In genomic region chr18:63402246-63403164, GRCh38 we compare ENCODE assay signal across 17 cellular contexts. TPM values are rescaled to one million over a fixed set of nuclear protein-coding genes. Genes with fewer than 3 reads are reported as not detected.
DNase-seq lines count a peak whose midpoint lies in the region; ATAC-seq and TF ChIP-seq lines count a peak whose summit lies in the region.
"Had no signal": no experiment of that assay in that cellular context is flagged by ENCODE, and none has a peak within 500 bp of the region (broad histone marks: within the 10 kb centered on the region; RNA-seq: fewer than 3 reads in every experiment).

No MANE protein-coding gene starts in this region.

- H3K4me1 ChIP-seq in CD4-positive, alpha-beta memory T cell (ENCODE audit: insufficient read depth, low read length) = peaks cover 18% of the 10 kb centered on the region
- H3K4me1 ChIP-seq in right cardiac atrium (ENCODE audit: control insufficient read depth, insufficient read depth, low read length) (peaks cover 2% of the 10 kb centered on the region), aorta (ENCODE audit: control insufficient read depth in 1 of 2, insufficient read depth in 2 of 2, low read length in 2 of 2) (no peaks in the 10 kb centered on the region)
- H3K4me1 ChIP-seq: A549 had no signal

- TF ChIP-seq CTCF in lower leg skin (IDR thresholded peaks at IDR 0.05) = no peak

- H3K9me3 Mint-ChIP-seq in activated CD4-positive, alpha-beta memory T cell treated with anti-CD3 and anti-CD28 coated beads for 36 hours = no peaks in the 10 kb centered on the region
- no peaks in the 10 kb centered on the region for H3K9me3 Mint-ChIP-seq in activated CD4-positive, alpha-beta memory T cell treated with anti-CD3 and anti-CD28 coated beads, Interleukin-2, amount 10 ng/mL, durations not matched to agents 7 days and 5 days
- H3K9me3 Mint-ChIP-seq in CD4-positive, alpha-beta memory T cell = no peaks in the 10 kb centered on the region
- no peaks in the 10 kb centered on the region for H3K9me3 Mint-ChIP-seq in activated naive CD8-positive, alpha-beta T cell treated with anti-CD3 and anti-CD28 coated beads for 36 hours

- H3K27ac Mint-ChIP-seq in activated CD4-positive, alpha-beta memory T cell treated with anti-CD3 and anti-CD28 coated beads for 36 hours = peak overlapping the region; percentile 57
- H3K27ac Mint-ChIP-seq in activated CD4-positive, alpha-beta memory T cell treated with anti-CD3 and anti-CD28 coated beads, Interleukin-2, amount 10 ng/mL, durations not matched to agents 7 days and 5 days = no peak overlapping the region
- H3K27ac Mint-ChIP-seq in CD4-positive, alpha-beta memory T cell = peak overlapping the region in 6 of 7 donors; percentile 42 to 83 (median 65)
- H3K27ac Mint-ChIP-seq in activated naive CD8-positive, alpha-beta T cell treated with anti-CD3 and anti-CD28 coated beads for 36 hours = peak overlapping the region; percentile 42

- H3K27me3 Mint-ChIP-seq in activated CD4-positive, alpha-beta memory T cell treated with anti-CD3 and anti-CD28 coated beads for 36 hours = no peaks in the 10 kb centered on the region
- no peaks in the 10 kb centered on the region for H3K27me3 Mint-ChIP-seq in activated CD4-positive, alpha-beta memory T cell treated with anti-CD3 and anti-CD28 coated beads, Interleukin-2, amount 10 ng/mL, durations not matched to agents 7 days and 5 days
- H3K27me3 Mint-ChIP-seq in CD4-positive, alpha-beta memory T cell = no peaks in the 10 kb centered on the region
- no peaks in the 10 kb centered on the region for H3K27me3 Mint-ChIP-seq in activated naive CD8-positive, alpha-beta T cell treated with anti-CD3 and anti-CD28 coated beads for 36 hours

- H3K4me3 Mint-ChIP-seq in activated CD4-positive, alpha-beta memory T cell treated with anti-CD3 and anti-CD28 coated beads for 36 hours = no peak overlapping the region
- H3K4me3 Mint-ChIP-seq in activated CD4-positive, alpha-beta memory T cell treated with anti-CD3 and anti-CD28 coated beads, Interleukin-2, amount 10 ng/mL, durations not matched to agents 7 days and 5 days = no peak overlapping the region
- H3K4me3 Mint-ChIP-seq in CD4-positive, alpha-beta memory T cell = no peak overlapping the region
- no peak overlapping the region for H3K4me3 Mint-ChIP-seq in activated naive CD8-positive, alpha-beta T cell treated with anti-CD3 and anti-CD28 coated beads for 36 hours

- CTCF ChIA-PET in activated CD4-positive, alpha-beta memory T cell treated with anti-CD3 and anti-CD28 coated beads for 36 hours (lab: Charles Lee) = no interaction called here
- CTCF ChIA-PET in activated CD4-positive, alpha-beta memory T cell treated with anti-CD3 and anti-CD28 coated beads, Interleukin-2, amount 10 ng/mL, durations not matched to agents 7 days and 5 days (lab: Charles Lee) = no interaction called here
- CTCF ChIA-PET in CD4-positive, alpha-beta memory T cell (lab: Charles Lee; ENCODE audit: partially characterized antibody) = no interaction called here

- H3K36me3 Mint-ChIP-seq in activated CD4-positive, alpha-beta memory T cell treated with anti-CD3 and anti-CD28 coated beads for 36 hours = peaks cover 39% of the 10 kb centered on the region
- H3K36me3 Mint-ChIP-seq in activated CD4-positive, alpha-beta memory T cell treated with anti-CD3 and anti-CD28 coated beads, Interleukin-2, amount 10 ng/mL, durations not matched to agents 7 days and 5 days (ENCODE audit: low read depth) = peaks cover 77% of the 10 kb centered on the region
- peaks cover 56 to 67% of the 10 kb centered on the region in 2 donors for H3K36me3 Mint-ChIP-seq in CD4-positive, alpha-beta memory T cell
- peaks cover 16% of the 10 kb centered on the region for H3K36me3 Mint-ChIP-seq in activated naive CD8-positive, alpha-beta T cell treated with anti-CD3 and anti-CD28 coated beads for 36 hours

- H3K9me3 ChIP-seq in CD4-positive, alpha-beta memory T cell (ENCODE audit: control insufficient read depth in 1 of 2, low read length in 2 of 2) = no peaks in the 10 kb centered on the region
- H3K9me3 ChIP-seq in right cardiac atrium (ENCODE audit: control insufficient read depth, low read length) = no peaks in the 10 kb centered on the region
- no peaks in the 10 kb centered on the region for H3K9me3 ChIP-seq in aorta (ENCODE audit: control insufficient read depth, low read length)
- H3K9me3 ChIP-seq: A549, HAP-1 had no signal

- DNase-seq in activated CD4-positive, alpha-beta memory T cell treated with anti-CD3 and anti-CD28 coated beads for 36 hours = no peak
- no peak for DNase-seq in activated CD4-positive, alpha-beta memory T cell treated with anti-CD3 and anti-CD28 coated beads, Interleukin-2, amount 10 ng/mL, durations not matched to agents 7 days and 5 days
- DNase-seq in CD4-positive, alpha-beta memory T cell = no peak
- no peak for DNase-seq in activated naive CD8-positive, alpha-beta T cell treated with anti-CD3 and anti-CD28 coated beads for 36 hours
- no peak for DNase-seq in right cardiac atrium
- DNase-seq in lower leg skin (ENCODE audit: low spot score in 2 of 2) = no peak
- DNase-seq in aorta = no peak
- DNase-seq: COR-L47, Karpas-422, NCI-H1105 treated with DMSO at 0.1 percent for 48 hours, NCI-H187, NCI-H2171 treated with DMSO at 0.1 percent for 48 hours, NCI-H774 had no signal

- H3K27ac ChIP-seq in CD4-positive, alpha-beta memory T cell (ENCODE audit: low read depth, low read length) = no peak overlapping the region
- H3K27ac ChIP-seq in right cardiac atrium (ENCODE audit: low read length) (peak overlapping the region; percentile 83), aorta (ENCODE audit: low read depth in 1 of 2, low read length in 2 of 2) (no peak overlapping the region)
- H3K27ac ChIP-seq: A549, C4-2B had no signal

- intact Hi-C loops in activated CD4-positive, alpha-beta memory T cell treated with anti-CD3 and anti-CD28 coated beads for 36 hours (cut with micrococcal nuclease) = no loop called here
- intact Hi-C loops in CD4-positive, alpha-beta memory T cell (cut with micrococcal nuclease) = loop anchor here (5.0 kb wide), 1 partner anchor 35 kb away; the partner anchor contains the start of gene KDSR
- intact Hi-C loops in right cardiac atrium (cut with DNase I) (no loop called here), lower leg skin (cut with DNase I; ENCODE audit: low total_unique reads) (no loop called here), aorta (cut with DNase I) (no loop called here)

- WGBS in right cardiac atrium = 71% methylated on average over 8 of the region's 8 CpGs
- 89 to 93% methylated on average over 8 of the region's 8 CpGs for WGBS in lower leg skin, 2 donors
- 80 to 81% methylated on average over 8 of the region's 8 CpGs for WGBS in aorta, 2 donors

- peaks cover 42% of the 10 kb centered on the region for H3K36me3 ChIP-seq in CD4-positive, alpha-beta memory T cell (ENCODE audit: insufficient read depth, low read length)
- peaks cover 2 to 12% of the 10 kb centered on the region in 2 donors for H3K36me3 ChIP-seq in aorta (ENCODE audit: control insufficient read depth in 1 of 2, insufficient read depth in 2 of 2, low read length in 1 of 2)

- TF ChIP-seq POLR2A in lower leg skin (IDR thresholded peaks at IDR 0.05) = no peak

- no peak overlapping the region for H3K4me3 ChIP-seq in CD4-positive, alpha-beta memory T cell (ENCODE audit: low read length in 2 of 2)
- H3K4me3 ChIP-seq in right cardiac atrium (ENCODE audit: low read length) (no peak overlapping the region), lower leg skin (ENCODE audit: low read depth, poor library complexity, severe bottlenecking) (no peak overlapping the region), aorta (ENCODE audit: low read length in 2 of 2) (no peak overlapping the region)
- H3K4me3 ChIP-seq: A549, HAP-1 had no signal

- no peaks in the 10 kb centered on the region for H3K27me3 ChIP-seq in CD4-positive, alpha-beta memory T cell (ENCODE audit: insufficient read depth, low read length)
- H3K27me3 ChIP-seq in right cardiac atrium (ENCODE audit: control insufficient read depth, insufficient read depth) = no peaks in the 10 kb centered on the region
- no peaks in the 10 kb centered on the region for H3K27me3 ChIP-seq in aorta (ENCODE audit: control insufficient read depth in 1 of 2, insufficient read depth in 2 of 2, low read length in 1 of 2)

- ATAC-seq in right cardiac atrium (peak in 1 of 2 donors; percentile 78), aorta (ENCODE audit: low FRiP score) (no peak)
- ATAC-seq: A549, Panc1 had no signal

- POLR2A ChIA-PET in activated CD4-positive, alpha-beta memory T cell treated with anti-CD3 and anti-CD28 coated beads for 36 hours (lab: Charles Lee) = no interaction called here
- POLR2A ChIA-PET in activated CD4-positive, alpha-beta memory T cell treated with anti-CD3 and anti-CD28 coated beads, Interleukin-2, amount 10 ng/mL, durations not matched to agents 7 days and 5 days (lab: Charles Lee) = interaction anchor here (1.6 kb wide), 1 partner anchor 39 kb away, joined by 3 read pairs; no protein-coding TSS in a partner anchor
- POLR2A ChIA-PET in CD4-positive, alpha-beta memory T cell (lab: Charles Lee; ENCODE audit: partially characterized antibody) = interaction anchor here (1.9 kb wide), 1 partner anchor 20 kb away, joined by 7 read pairs; the partner anchor contains the start of gene VPS4B

- H3K4me1 Mint-ChIP-seq in activated CD4-positive, alpha-beta memory T cell treated with anti-CD3 and anti-CD28 coated beads for 36 hours (ENCODE audit: low read depth) = peaks cover 26% of the 10 kb centered on the region
- H3K4me1 Mint-ChIP-seq in activated CD4-positive, alpha-beta memory T cell treated with anti-CD3 and anti-CD28 coated beads, Interleukin-2, amount 10 ng/mL, durations not matched to agents 7 days and 5 days = peaks cover 35% of the 10 kb centered on the region
- peaks cover 13 to 17% (median 17%) of the 10 kb centered on the region in 4 donors for H3K4me1 Mint-ChIP-seq in CD4-positive, alpha-beta memory T cell
- peaks cover 11% of the 10 kb centered on the region for H3K4me1 Mint-ChIP-seq in activated naive CD8-positive, alpha-beta T cell treated with anti-CD3 and anti-CD28 coated beads for 36 hours

RNA-seq across cellular contexts. Expression of gene VPS4B, which starts 19.8 kb away (rescaled TPM):
- 10 to 100 TPM; 41.7 to 43.3 TPM for total RNA-seq in activated CD4-positive, alpha-beta memory T cell treated with anti-CD3 and anti-CD28 coated beads for 36 hours
- 10 to 100 TPM; 72.4 to 77.0 TPM for total RNA-seq in activated CD4-positive, alpha-beta memory T cell treated with anti-CD3 and anti-CD28 coated beads, Interleukin-2, amount 10 ng/mL, durations not matched to agents 7 days and 5 days
- total RNA-seq in CD4-positive, alpha-beta memory T cell = 10 to 100 TPM; 93.0 to 94.9 TPM
- 10 to 100 TPM; 48.0 to 65.4 TPM for polyA plus RNA-seq in CD4-positive, alpha-beta memory T cell
- 10 to 100 TPM; 43.3 to 47.3 TPM for total RNA-seq in activated naive CD8-positive, alpha-beta T cell treated with anti-CD3 and anti-CD28 coated beads for 36 hours
- total RNA-seq in right cardiac atrium (10 to 100 TPM; 21.4 to 28.8 (median 27.5) TPM), lower leg skin (10 to 100 TPM; 43.6 to 59.6 (median 52.4) TPM), aorta (10 to 100 TPM; 53.5 to 58.3 TPM)
- polyA plus RNA-seq in right cardiac atrium (8.0 TPM), aorta (10 to 100 TPM; 22.3 to 26.2 TPM)

RNA-seq across cellular contexts. Expression of gene KDSR, which starts 35.5 kb away (rescaled TPM):
- 10 to 100 TPM; 72.8 to 77.2 TPM for total RNA-seq in activated CD4-positive, alpha-beta memory T cell treated with anti-CD3 and anti-CD28 coated beads for 36 hours
- total RNA-seq in activated CD4-positive, alpha-beta memory T cell treated with anti-CD3 and anti-CD28 coated beads, Interleukin-2, amount 10 ng/mL, durations not matched to agents 7 days and 5 days = 10 to 100 TPM; 60.9 to 66.4 TPM
- 10 to 100 TPM; 59.4 to 61.7 TPM for total RNA-seq in CD4-positive, alpha-beta memory T cell
- 100 to 1,000 TPM; 108 to 134 TPM for polyA plus RNA-seq in CD4-positive, alpha-beta memory T cell
- 10 to 100 TPM; 50.5 to 55.8 TPM for total RNA-seq in activated naive CD8-positive, alpha-beta T cell treated with anti-CD3 and anti-CD28 coated beads for 36 hours
- total RNA-seq in right cardiac atrium = 10 to 100 TPM; 46.9 to 49.9 (median 49.0) TPM
- polyA plus RNA-seq in right cardiac atrium = 21.8 TPM
- 100 to 1,000 TPM in 2 of 4 donors, 10 to 100 TPM in 2; 91.7 to 121 (median 99.3) TPM for total RNA-seq in lower leg skin
- 10 to 100 TPM; 74.3 to 91.0 TPM for total RNA-seq in aorta
- 10 to 100 TPM; 24.4 to 26.6 TPM for polyA plus RNA-seq in aorta
